Comparison of ENCODE assay signal across 25 cellular contexts in the genomic region with DNA sequence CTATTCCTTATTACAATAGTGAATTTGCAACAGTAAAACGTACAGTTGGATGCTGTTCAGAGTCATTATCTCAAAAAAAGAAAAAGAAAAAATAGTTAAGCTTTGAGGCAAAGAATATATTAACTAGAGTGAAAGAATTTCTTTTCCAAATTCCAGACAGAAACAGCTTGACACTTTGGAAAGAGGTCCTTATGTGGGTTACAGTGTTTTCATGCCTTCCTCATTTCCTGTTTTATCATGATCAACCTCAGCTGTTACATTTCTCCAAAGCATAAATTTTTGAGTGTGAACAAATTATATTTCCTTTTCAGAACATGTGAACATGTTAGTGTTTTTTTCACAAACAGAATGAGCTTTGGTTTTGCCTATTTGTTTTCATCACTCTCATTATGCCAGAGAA. TPM values are rescaled to one million over a fixed set of nuclear protein-coding genes. Genes with fewer than 3 reads are reported as not detected.
"Had no signal": no experiment of that assay in that cellular context is flagged by ENCODE, and none has a peak within 500 bp of the region (broad histone marks: within the 10 kb centered on the region; RNA-seq: fewer than 3 reads in every experiment).

No MANE protein-coding gene starts in this region.

- H3K4me3 Mint-ChIP-seq: activated CD4-positive, alpha-beta T cell treated with anti-CD3 and anti-CD28 coated beads, Interleukin-2, amount 10 ng/mL, durations not matched to agents 7 days and 5 days; activated CD8-positive, alpha-beta T cell treated with anti-CD3 and anti-CD28 coated beads for 36 hours; central memory CD8-positive, alpha-beta T cell; dendritic cell treated with granulocyte-macrophage colony-stimulating factor and Interleukin-4, amounts not matched to agents 40 ng/mL and 50 ng/mL, for 4 days; naive B cell; neural crest cell had no signal

- DNase-seq: activated CD4-positive, alpha-beta T cell treated with anti-CD3 and anti-CD28 coated beads, Interleukin-2, amount 10 ng/mL, durations not matched to agents 7 days and 5 days; activated CD4-positive, CD25-positive, alpha-beta regulatory T cell treated with anti-CD3 and anti-CD28 coated beads, Interleukin-2, amount 50 U/mL, for 72 hours; activated CD8-positive, alpha-beta T cell treated with anti-CD3 and anti-CD28 coated beads for 36 hours; activated T-cell treated with anti-CD3 and anti-CD28 coated beads, Interleukin-2, amount 50 U/mL, for 1 hour; aorta; effector CD4-positive, alpha-beta T cell; kidney; mammary epithelial cell; naive B cell; occipital lobe; posterior cingulate gyrus; stimulated activated CD4-positive, alpha-beta T cell treated with anti-CD3 and anti-CD28 coated beads, Interleukin-4, amount 100 ng/mL, for 1 hour; stimulated activated naive CD4-positive, alpha-beta T cell; T-helper 1 cell; WERI-Rb-1 had no signal

- H3K36me3 Mint-ChIP-seq: activated naive CD4-positive, alpha-beta T cell treated with anti-CD3 and anti-CD28 coated beads, Interleukin-2, amount 50 U/mL, for 72 hours; naive B cell had no signal

- H3K9me3 Mint-ChIP-seq: activated CD4-positive, alpha-beta T cell treated with anti-CD3 and anti-CD28 coated beads, Interleukin-2, amount 10 ng/mL, durations not matched to agents 7 days and 5 days; activated naive CD4-positive, alpha-beta T cell treated with anti-CD3 and anti-CD28 coated beads, Interleukin-2, amount 50 U/mL, for 72 hours; central memory CD8-positive, alpha-beta T cell; dendritic cell treated with granulocyte-macrophage colony-stimulating factor and Interleukin-4, amounts not matched to agents 40 ng/mL and 50 ng/mL, for 4 days; neural crest cell had no signal

- H3K27me3 Mint-ChIP-seq: dendritic cell treated with granulocyte-macrophage colony-stimulating factor and Interleukin-4, amounts not matched to agents 40 ng/mL and 50 ng/mL, for 4 days had no signal

- H3K4me1 Mint-ChIP-seq: activated CD4-positive, alpha-beta T cell treated with anti-CD3 and anti-CD28 coated beads, Interleukin-2, amount 10 ng/mL, durations not matched to agents 7 days and 5 days; central memory CD8-positive, alpha-beta T cell; naive B cell had no signal

- ATAC-seq: activated CD8-positive, alpha-beta T cell treated with anti-CD3 and anti-CD28 coated beads for 36 hours; activated naive CD4-positive, alpha-beta T cell treated with anti-CD3 and anti-CD28 coated beads, Interleukin-2, amount 50 U/mL, for 72 hours; sciatic nerve had no signal

- H3K36me3 ChIP-seq: breast epithelium, WERI-Rb-1 had no signal

- H3K27me3 ChIP-seq: breast epithelium had no signal

- H3K4me3 ChIP-seq: breast epithelium had no signal

- H3K27ac ChIP-seq: breast epithelium, foreskin keratinocyte, WERI-Rb-1 had no signal

- H3K4me1 ChIP-seq: breast epithelium, foreskin keratinocyte had no signal

- H3K9me3 ChIP-seq: breast epithelium had no signal

- FAIRE-seq: kidney, TTC549 had no signal

- H3K27ac Mint-ChIP-seq: activated CD4-positive, alpha-beta T cell treated with anti-CD3 and anti-CD28 coated beads, Interleukin-2, amount 10 ng/mL, durations not matched to agents 7 days and 5 days; activated CD8-positive, alpha-beta T cell treated with anti-CD3 and anti-CD28 coated beads for 36 hours; activated naive CD4-positive, alpha-beta T cell treated with anti-CD3 and anti-CD28 coated beads, Interleukin-2, amount 50 U/mL, for 72 hours; dendritic cell treated with granulocyte-macrophage colony-stimulating factor and Interleukin-4, amounts not matched to agents 40 ng/mL and 50 ng/mL, for 4 days; naive B cell had no signal

RNA-seq across cellular contexts. Expression of a gene that starts 13.7 kb away (rescaled TPM):
- total RNA-seq: activated CD4-positive, alpha-beta T cell treated with anti-CD3 and anti-CD28 coated beads, Interleukin-2, amount 10 ng/mL, durations not matched to agents 7 days and 5 days; activated CD8-positive, alpha-beta T cell treated with anti-CD3 and anti-CD28 coated beads for 36 hours; activated naive CD4-positive, alpha-beta T cell treated with anti-CD3 and anti-CD28 coated beads, Interleukin-2, amount 50 U/mL, for 72 hours; foreskin keratinocyte; glomerular endothelial cell; renal cortical epithelial cell had no signal
